In the genomic region with DNA sequence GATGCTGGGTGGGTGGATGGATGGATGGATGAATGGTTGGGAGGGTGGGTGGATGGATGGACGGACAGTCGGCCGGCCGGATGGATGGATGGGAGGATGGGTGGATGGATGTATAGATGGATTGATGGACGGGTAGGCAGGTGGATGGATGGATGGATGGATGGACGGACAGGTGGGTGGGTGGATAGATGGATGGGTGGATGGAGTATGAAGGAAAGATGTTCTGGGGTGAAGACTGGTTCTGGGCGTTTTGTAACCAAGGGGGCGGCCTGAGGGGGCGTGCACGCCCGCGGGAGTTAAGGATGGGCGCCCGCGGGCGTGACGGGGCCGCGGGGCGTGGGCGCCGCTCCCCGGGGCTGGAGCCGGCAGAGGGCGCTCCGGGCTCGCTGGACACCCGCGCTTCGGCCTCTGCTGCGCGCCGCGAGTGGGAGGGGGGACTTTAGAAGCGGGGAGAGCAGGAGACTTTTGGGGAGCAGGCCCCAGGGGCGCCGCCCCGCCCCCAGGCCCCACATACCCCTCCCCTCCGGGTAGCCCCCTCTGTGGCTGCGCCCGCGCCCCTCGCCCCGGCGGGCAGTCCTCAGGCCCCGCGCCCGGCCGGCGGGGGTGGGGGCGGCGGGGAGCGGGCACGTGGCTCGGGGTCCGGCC, we compare ENCODE assay signal across 8 cellular contexts. TPM values are rescaled to one million over a fixed set of nuclear protein-coding genes. Genes with fewer than 3 reads are reported as not detected.
DNase-seq lines count a peak whose midpoint lies in the region; ATAC-seq, FAIRE-seq and TF ChIP-seq lines count a peak whose summit lies in the region.

A gene (plus strand): TSS at position 407 of the 645 bp plus-strand sequence. CDS start 405 bp downstream, outside the sequence.

- peak; percentile 87 for FAIRE-seq in urothelium cell line (lab: Jason Lieb, UNC)

- peaks cover 5% of the 10 kb centered on the region for H3K36me3 Mint-ChIP-seq in memory B cell

- TF ChIP-seq CTCF in GM10248 (IDR thresholded peaks at IDR 0.05; ENCODE audit: control extremely low read depth, extremely low read depth, low read depth, missing control alignments), result peak; percentile 81

- peaks cover 6% of the 10 kb centered on the region; the same call in 1 of the 2 replicates for H3K27me3 ChIP-seq in ACC112 (ENCODE audit: insufficient read depth, low read length)
- no peaks in the 10 kb centered on the region for H3K27me3 ChIP-seq in endocrine pancreas (ENCODE audit: control insufficient read depth, insufficient read depth, low read length)

- H3K9ac ChIP-seq in endocrine pancreas (ENCODE audit: control insufficient read depth, insufficient read depth, low read length), result peak within 1 kb of the TSS; percentile 10

- CTCF ChIA-PET in GM10248 (lab: Yijun Ruan, JAX), result no interaction called here

- no peak within 1 kb of the TSS for H2AFZ ChIP-seq in ACC112 (ENCODE audit: low read length, unreplicated experiment)

- H3K79me2 ChIP-seq in ACC112 (ENCODE audit: control insufficient read depth, insufficient read depth, low read length, unreplicated experiment), result no peaks in the 10 kb centered on the region

- H3K27me3 Mint-ChIP-seq in memory B cell, result peaks cover 15% of the 10 kb centered on the region

- H3K27ac ChIP-seq in ACC112 (ENCODE audit: low read depth, low read length), result no peak within 1 kb of the TSS

- peak within 1 kb of the TSS; percentile 23 for H3K27ac Mint-ChIP-seq in memory B cell

- H3K36me3 ChIP-seq in ACC112 (ENCODE audit: insufficient read depth, low read length) (no peaks in the 10 kb centered on the region), endocrine pancreas (ENCODE audit: control insufficient read depth, insufficient read depth, low read length) (no peaks in the 10 kb centered on the region)

- no peaks in the 10 kb centered on the region for H3K4me1 ChIP-seq in ACC112 (ENCODE audit: control insufficient read depth, insufficient read depth, low read length, unreplicated experiment)
- no peaks in the 10 kb centered on the region for H3K4me1 ChIP-seq in endocrine pancreas (ENCODE audit: control insufficient read depth, insufficient read depth, low read length)

- POLR2A ChIA-PET in GM10248 (lab: Yijun Ruan, JAX), result no interaction called here

- peak within 1 kb of the TSS; percentile 80 for H3K4me3 Mint-ChIP-seq in memory B cell

- DNase-seq in GM10248 (ENCODE audit: extremely low spot score) (peak; percentile 83), RPMI8226 (peak; percentile 45), memory B cell (ENCODE audit: low spot score in 2 of 2) (no peak), urothelium cell line (ENCODE audit: low spot score) (peak; percentile 84), SK-N-DZ (ENCODE audit: low spot score) (no peak)

- no peaks in the 10 kb centered on the region for H3K9me3 Mint-ChIP-seq in memory B cell

- H3K4me3 ChIP-seq in ACC112 (ENCODE audit: low read depth, low read length) (peak within 1 kb of the TSS; percentile 68; the same call in 1 of the 2 replicates), endocrine pancreas (ENCODE audit: control insufficient read depth, insufficient read depth, low read length) (no peak within 1 kb of the TSS)

- no peaks in the 10 kb centered on the region for H3K9me3 ChIP-seq in endocrine pancreas (ENCODE audit: control insufficient read depth, low read length)

- ATAC-seq in memory B cell (ENCODE audit: low read depth), result peak; percentile 47
- ATAC-seq in HG02610 (IDR thresholded peaks at IDR 0.05; ENCODE audit: unreplicated experiment), result no peak

- H3K4me1 Mint-ChIP-seq in memory B cell, result peaks cover 8% of the 10 kb centered on the region

RNA-seq across cellular contexts. Expression of the gene that starts here (rescaled TPM):
- 3.7 and 4.3 TPM in 2 replicates for polyA plus RNA-seq in SK-N-DZ (2014; cell fraction: cytosol; rRNA removed)
- 6.9 and 10.0 TPM in 2 replicates for polyA plus RNA-seq in SK-N-DZ (2014; cell fraction: nucleus; rRNA removed)

Comparison
In these comparisons a context has a peak if more than half of its experiments do, and no peak if none do; other contexts are left out.
1. DNase-seq: peak in GM10248 (single experiment), RPMI8226 (single experiment) and urothelium cell line (single experiment); none in memory B cell (0 of 2) and SK-N-DZ (single experiment).